8 cellular contexts compared by ENCODE assay signal in genomic region chr10:134743-135600, GRCh38. TPM values are rescaled to one million over a fixed set of nuclear protein-coding genes. Genes with fewer than 3 reads are reported as not detected.
DNase-seq lines count a peak whose midpoint lies in the region; ATAC-seq and TF ChIP-seq lines count a peak whose summit lies in the region.

TSS of gene ZMYND11 (plus strand) at chr10:135455. CDS start at chr10:180013, 44,558 bp downstream.

- intact Hi-C loops in right lobe of liver (cut with DNase I), result no loop called here

- ATAC-seq in GM21723 (IDR thresholded peaks at IDR 0.05; ENCODE audit: unreplicated experiment) (peak; percentile 51), right lobe of liver (peak; percentile 62 to 87 (median 78))

- CTCF ChIA-PET in GM10248 (lab: Yijun Ruan, JAX), result interaction anchor here (1.6 kb wide), 1 partner anchor 12 kb away, joined by 3 read pairs; no protein-coding TSS in a partner anchor

- no peaks in the 10 kb centered on the region for H3K27me3 ChIP-seq in right lobe of liver

- no peak for TF ChIP-seq POLR2A in right lobe of liver (IDR thresholded peaks at IDR 0.05)

- TF ChIP-seq CTCF in GM10248 (IDR thresholded peaks at IDR 0.05; ENCODE audit: control extremely low read depth, extremely low read depth, low read depth, missing control alignments) (no peak), right lobe of liver (IDR thresholded peaks at IDR 0.05) (peak in 1 of 4 donors; percentile 26)

- H3K4me3 ChIP-seq in right lobe of liver, result peak within 1 kb of the TSS; percentile 57 to 78 (median 75)

- POLR2A ChIA-PET in GM10248 (lab: Yijun Ruan, JAX), result no interaction called here

- no peaks in the 10 kb centered on the region for H3K36me3 ChIP-seq in right lobe of liver

- DNase-seq in GM10248 (ENCODE audit: extremely low spot score), result peak; percentile 84
- DNase-seq in Kasumi-1 (lab: John Stamatoyannopoulos, UW), result peak; percentile 51 to 65
- peak; percentile 8 to 45 for DNase-seq in activated CD4-positive, alpha-beta T cell treated with anti-CD3 and anti-CD28 coated beads, Interleukin-2, amount 50 U/mL, for 24 hours (ENCODE audit: low read depth in 1 of 2, low spot score in 1 of 2)
- DNase-seq in dermis blood vessel endothelial cell, result peak; percentile 72
- DNase-seq in right lobe of liver, result peak; percentile 71 to 78 (median 73)
- DNase-seq in stimulated activated CD4-positive, alpha-beta T cell treated with anti-CD3 and anti-CD28 coated beads, Interleukin-4, amount 100 ng/mL, for 48 hours (ENCODE audit: low read depth in 2 of 2), result peak; percentile 45 to 49
- DNase-seq in COLO829 (ENCODE audit: low spot score), result no peak

- H3K9me3 ChIP-seq in right lobe of liver, result no peaks in the 10 kb centered on the region

- peaks cover 0 to 11% (median 4%) of the 10 kb centered on the region in 4 donors for H3K4me1 ChIP-seq in right lobe of liver

- WGBS in right lobe of liver (ENCODE audit: insufficient coverage, low coverage, low lambda C conversion rate, missing lambda C conversion rate), result 0% methylated on average over 45 of the region's 131 CpGs

- peak within 1 kb of the TSS; percentile 86 to 97 (median 88) for H3K27ac ChIP-seq in right lobe of liver

RNA-seq across cellular contexts. Expression of gene ZMYND11, which starts in this region (rescaled TPM):
- 59.4 and 73.2 TPM in 2 replicates for total RNA-seq in dermis blood vessel endothelial cell
- total RNA-seq in right lobe of liver, result 10 to 100 TPM; 22.5 to 30.6 (median 24.4) TPM
